23 cellular contexts compared by ENCODE assay signal in genomic region chr17:8006836-8007680, GRCh38. TPM values are rescaled to one million over a fixed set of nuclear protein-coding genes. Genes with fewer than 3 reads are reported as not detected.
DNase-seq lines count a peak whose midpoint lies in the region; ATAC-seq and TF ChIP-seq lines count a peak whose summit lies in the region.
"Had no signal": no experiment of that assay in that cellular context is flagged by ENCODE, and none has a peak within 500 bp of the region (broad histone marks: within the 10 kb centered on the region; RNA-seq: fewer than 3 reads in every experiment).

No MANE protein-coding gene starts in this region.

- TF ChIP-seq CTCF in mesothelial cell of epicardium (IDR thresholded peaks at IDR 0.05; ENCODE audit: unreplicated experiment), result no peak

- H3K36me3 Mint-ChIP-seq in activated naive CD8-positive, alpha-beta T cell treated with anti-CD3 and anti-CD28 coated beads, Interleukin-2, amount 10 ng/mL, durations not matched to agents 7 days and 5 days, result no peaks in the 10 kb centered on the region
- no peaks in the 10 kb centered on the region for H3K36me3 Mint-ChIP-seq in activated naive CD8-positive, alpha-beta T cell treated with anti-CD3 and anti-CD28 coated beads, Interleukin-2, amount 50 U/mL, for 24 hours (ENCODE audit: low read depth)
- no peaks in the 10 kb centered on the region for H3K36me3 Mint-ChIP-seq in mesothelial cell of epicardium

- DNase-seq in activated naive CD8-positive, alpha-beta T cell treated with anti-CD3 and anti-CD28 coated beads, Interleukin-2, amount 10 ng/mL, durations not matched to agents 7 days and 5 days, result peak; percentile 14
- no peak for DNase-seq in activated naive CD8-positive, alpha-beta T cell treated with anti-CD3 and anti-CD28 coated beads, Interleukin-2, amount 50 U/mL, for 24 hours
- DNase-seq in islet precursor cell, result peak; percentile 43
- peak; percentile 33 for DNase-seq in sciatic nerve (ENCODE audit: low spot score)
- no peak for DNase-seq in mesothelial cell of epicardium (ENCODE audit: low spot score in 2 of 2, unreplicated experiment in 2 of 2)
- DNase-seq: 8988T, ACHN, DMS53, GOT3, NCI-H1048, NCI-H1694 treated with DMSO at 0.1 percent for 48 hours, NCI-H2081, NCI-H2227 treated with DMSO at 0.1 percent for 48 hours, NCI-H526 treated with DMSO at 0.1 percent for 48 hours, RPMI8226, SHP77 had no signal

- peaks cover 29% of the 10 kb centered on the region for H3K27me3 Mint-ChIP-seq in activated naive CD8-positive, alpha-beta T cell treated with anti-CD3 and anti-CD28 coated beads, Interleukin-2, amount 10 ng/mL, durations not matched to agents 7 days and 5 days
- H3K27me3 Mint-ChIP-seq in activated naive CD8-positive, alpha-beta T cell treated with anti-CD3 and anti-CD28 coated beads, Interleukin-2, amount 50 U/mL, for 24 hours, result peaks cover 15% of the 10 kb centered on the region
- peaks cover 60% of the 10 kb centered on the region for H3K27me3 Mint-ChIP-seq in mesothelial cell of epicardium (ENCODE audit: low read depth)

- POLR2A ChIA-PET in activated naive CD8-positive, alpha-beta T cell treated with anti-CD3 and anti-CD28 coated beads, Interleukin-2, amount 10 ng/mL, durations not matched to agents 7 days and 5 days (lab: Charles Lee), result no interaction called here

- no peak overlapping the region for H3K4me3 Mint-ChIP-seq in activated naive CD8-positive, alpha-beta T cell treated with anti-CD3 and anti-CD28 coated beads, Interleukin-2, amount 10 ng/mL, durations not matched to agents 7 days and 5 days
- H3K4me3 Mint-ChIP-seq in activated naive CD8-positive, alpha-beta T cell treated with anti-CD3 and anti-CD28 coated beads, Interleukin-2, amount 50 U/mL, for 24 hours, result no peak overlapping the region
- no peak overlapping the region for H3K4me3 Mint-ChIP-seq in mesothelial cell of epicardium
- H3K4me3 Mint-ChIP-seq: IgD-negative memory B cell had no signal

- intact Hi-C loops in sciatic nerve (cut with DNase I), result no loop called here

- H3K9me3 Mint-ChIP-seq in activated naive CD8-positive, alpha-beta T cell treated with anti-CD3 and anti-CD28 coated beads, Interleukin-2, amount 10 ng/mL, durations not matched to agents 7 days and 5 days, result no peaks in the 10 kb centered on the region
- no peaks in the 10 kb centered on the region for H3K9me3 Mint-ChIP-seq in activated naive CD8-positive, alpha-beta T cell treated with anti-CD3 and anti-CD28 coated beads, Interleukin-2, amount 50 U/mL, for 24 hours
- H3K9me3 Mint-ChIP-seq in mesothelial cell of epicardium, result no peaks in the 10 kb centered on the region
- H3K9me3 Mint-ChIP-seq: IgD-negative memory B cell had no signal

- no peak for ATAC-seq in activated naive CD8-positive, alpha-beta T cell treated with anti-CD3 and anti-CD28 coated beads, Interleukin-2, amount 10 ng/mL, durations not matched to agents 7 days and 5 days (ENCODE audit: low read depth)
- no peak for ATAC-seq in activated naive CD8-positive, alpha-beta T cell treated with anti-CD3 and anti-CD28 coated beads, Interleukin-2, amount 50 U/mL, for 24 hours
- ATAC-seq in sciatic nerve (no peak), GM18867 (IDR thresholded peaks at IDR 0.05; ENCODE audit: unreplicated experiment) (no peak), GM18520 (IDR thresholded peaks at IDR 0.05; ENCODE audit: unreplicated experiment) (no peak)

- H3K4me1 Mint-ChIP-seq in activated naive CD8-positive, alpha-beta T cell treated with anti-CD3 and anti-CD28 coated beads, Interleukin-2, amount 10 ng/mL, durations not matched to agents 7 days and 5 days, result peaks cover 3% of the 10 kb centered on the region
- H3K4me1 Mint-ChIP-seq in activated naive CD8-positive, alpha-beta T cell treated with anti-CD3 and anti-CD28 coated beads, Interleukin-2, amount 50 U/mL, for 24 hours, result peaks cover 3% of the 10 kb centered on the region
- no peaks in the 10 kb centered on the region for H3K4me1 Mint-ChIP-seq in mesothelial cell of epicardium

- H3K27ac Mint-ChIP-seq in activated naive CD8-positive, alpha-beta T cell treated with anti-CD3 and anti-CD28 coated beads, Interleukin-2, amount 10 ng/mL, durations not matched to agents 7 days and 5 days, result no peak overlapping the region
- H3K27ac Mint-ChIP-seq in activated naive CD8-positive, alpha-beta T cell treated with anti-CD3 and anti-CD28 coated beads, Interleukin-2, amount 50 U/mL, for 24 hours, result no peak overlapping the region
- no peak overlapping the region for H3K27ac Mint-ChIP-seq in mesothelial cell of epicardium
- H3K27ac Mint-ChIP-seq: IgD-negative memory B cell had no signal

RNA-seq across cellular contexts. Expression of gene GUCY2D, which starts 4.6 kb away (rescaled TPM):
- total RNA-seq in activated naive CD8-positive, alpha-beta T cell treated with anti-CD3 and anti-CD28 coated beads, Interleukin-2, amount 10 ng/mL, durations not matched to agents 7 days and 5 days, result not detected
- not detected for total RNA-seq in sciatic nerve
- 0.34 to 0.75 TPM (median 0.69 TPM) in 3 replicates for total RNA-seq in mesothelial cell of epicardium
- total RNA-seq: G401, SK-MEL-5 had no signal

RNA-seq across cellular contexts. Expression of gene ALOX15B, which starts 31.8 kb away (rescaled TPM):
- total RNA-seq in activated naive CD8-positive, alpha-beta T cell treated with anti-CD3 and anti-CD28 coated beads, Interleukin-2, amount 10 ng/mL, durations not matched to agents 7 days and 5 days, result not detected
- total RNA-seq in sciatic nerve, result not detected
- 0.09 TPM in 1 of 3 replicates, not detected in the others for total RNA-seq in mesothelial cell of epicardium
- total RNA-seq: Daoy, G401, NCI-H460 had no signal

Comparison
In these comparisons a context has a peak if more than half of its experiments do, and no peak if none do; other contexts are left out.
1. DNase-seq: peak in activated naive CD8-positive, alpha-beta T cell treated with anti-CD3 and anti-CD28 coated beads, Interleukin-2, amount 10 ng/mL, durations not matched to agents 7 days and 5 days (single experiment), islet precursor cell (single experiment) and sciatic nerve (single experiment); none in activated naive CD8-positive, alpha-beta T cell treated with anti-CD3 and anti-CD28 coated beads, Interleukin-2, amount 50 U/mL, for 24 hours (single experiment) and mesothelial cell of epicardium (0 of 2).